In the genomic region with DNA sequence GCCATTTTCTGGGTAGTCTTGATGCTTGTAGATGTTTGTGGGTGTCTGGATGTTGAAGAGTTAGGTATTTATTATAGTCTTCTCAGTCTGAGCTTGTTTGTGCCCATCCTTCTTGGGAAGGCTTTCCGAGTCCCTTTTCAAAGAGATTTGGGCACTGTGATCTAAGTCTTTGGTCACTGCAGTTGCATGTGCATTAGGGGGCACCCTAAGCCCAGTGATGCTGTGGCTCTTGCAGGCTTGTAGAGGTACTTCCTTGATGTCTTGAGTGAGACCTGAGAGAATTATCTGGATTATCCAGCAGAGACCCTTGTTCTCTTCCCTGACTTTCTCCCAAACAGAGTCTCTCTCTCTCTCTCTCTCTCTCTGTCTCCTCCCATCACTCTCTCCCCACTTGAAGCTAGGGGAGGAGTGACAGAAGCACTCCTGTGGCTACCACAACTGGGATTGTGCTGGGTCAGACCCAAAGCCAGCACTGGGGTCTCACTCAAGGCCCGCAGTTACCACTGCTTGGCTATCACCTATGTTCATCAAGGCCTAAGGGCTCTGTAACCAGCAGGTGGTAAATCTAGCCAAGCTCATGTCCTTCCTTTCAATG, we compare ENCODE assay signal across 8 cellular contexts.
A peak's percentile ranks its signal among the peaks of the same experiment; 100 is the strongest.
DNase-seq lines count a peak whose midpoint lies in the region; TF ChIP-seq lines count a peak whose summit lies in the region.

No MANE protein-coding gene starts in this region.

- H3K4me3 ChIP-seq in GM12875 (ENCODE audit: low read depth, low read length), result no peak overlapping the region

- H3K36me3 Mint-ChIP-seq in activated CD4-positive, alpha-beta memory T cell treated with anti-CD3 and anti-CD28 coated beads, Interleukin-2, amount 10 ng/mL, durations not matched to agents 7 days and 5 days (ENCODE audit: low read depth), result no peaks in the 10 kb centered on the region

- H3K27ac Mint-ChIP-seq in activated CD4-positive, alpha-beta memory T cell treated with anti-CD3 and anti-CD28 coated beads, Interleukin-2, amount 10 ng/mL, durations not matched to agents 7 days and 5 days, result no peak overlapping the region

- no peaks in the 10 kb centered on the region for H3K9me3 Mint-ChIP-seq in activated CD4-positive, alpha-beta memory T cell treated with anti-CD3 and anti-CD28 coated beads, Interleukin-2, amount 10 ng/mL, durations not matched to agents 7 days and 5 days

- DNase-seq in ACHN (peak; percentile 65), HuH-7 (ENCODE audit: low spot score) (peak; percentile 6), head of caudate nucleus (peak; percentile 33 to 85 (median 68)), pulmonary artery endothelial cell (ENCODE audit: low read depth, low spot score) (peak; percentile 57), NCI-H1417 treated with DMSO at 0.1 percent for 48 hours (lab: John Stamatoyannopoulos, UW) (no peak), NCI-H345 treated with DMSO at 0.1 percent for 48 hours (lab: John Stamatoyannopoulos, UW; ENCODE audit: unreplicated experiment) (no peak)
- peak; percentile 36 for DNase-seq in activated CD4-positive, alpha-beta memory T cell treated with anti-CD3 and anti-CD28 coated beads, Interleukin-2, amount 10 ng/mL, durations not matched to agents 7 days and 5 days

- H3K4me1 Mint-ChIP-seq in activated CD4-positive, alpha-beta memory T cell treated with anti-CD3 and anti-CD28 coated beads, Interleukin-2, amount 10 ng/mL, durations not matched to agents 7 days and 5 days, result no peaks in the 10 kb centered on the region

- TF ChIP-seq CTCF in GM12875 (IDR thresholded peaks at IDR 0.05; ENCODE audit: borderline replicate concordance, insufficient read depth, low read depth, low read length), result peak; percentile 64

- in situ Hi-C loops in ACHN (cut with HindIII; ENCODE audit: low pct_ligation_motif_present, low pct_unique_long_range_greater_than_20kb, low sequenced_read_pairs), result no loop called here

- H3K4me3 Mint-ChIP-seq in activated CD4-positive, alpha-beta memory T cell treated with anti-CD3 and anti-CD28 coated beads, Interleukin-2, amount 10 ng/mL, durations not matched to agents 7 days and 5 days, result no peak overlapping the region

- intact Hi-C loops in head of caudate nucleus (cut with DNase I), result loop anchor here (5.0 to 10.0 kb wide), 2 partner anchors 242 to 349 kb away; no protein-coding TSS in a partner anchor

- CTCF ChIA-PET in activated CD4-positive, alpha-beta memory T cell treated with anti-CD3 and anti-CD28 coated beads, Interleukin-2, amount 10 ng/mL, durations not matched to agents 7 days and 5 days (lab: Charles Lee), result interaction anchor here (0.8 kb wide), 1 partner anchor 386 kb away, joined by 3 read pairs; no protein-coding TSS in a partner anchor

- peaks cover 23% of the 10 kb centered on the region for H3K27me3 Mint-ChIP-seq in activated CD4-positive, alpha-beta memory T cell treated with anti-CD3 and anti-CD28 coated beads, Interleukin-2, amount 10 ng/mL, durations not matched to agents 7 days and 5 days

- POLR2A ChIA-PET in activated CD4-positive, alpha-beta memory T cell treated with anti-CD3 and anti-CD28 coated beads, Interleukin-2, amount 10 ng/mL, durations not matched to agents 7 days and 5 days (lab: Charles Lee), result no interaction called here

Comparison
In these comparisons a context has a peak if more than half of its experiments do, and no peak if none do; other contexts are left out.
1. DNase-seq: peak in ACHN (single experiment), HuH-7 (single experiment), activated CD4-positive, alpha-beta memory T cell treated with anti-CD3 and anti-CD28 coated beads, Interleukin-2, amount 10 ng/mL, durations not matched to agents 7 days and 5 days (single experiment), head of caudate nucleus (42 of 42) and pulmonary artery endothelial cell (single experiment); none in NCI-H1417 treated with DMSO at 0.1 percent for 48 hours (single experiment) and NCI-H345 treated with DMSO at 0.1 percent for 48 hours (single experiment).